In the genomic region with DNA sequence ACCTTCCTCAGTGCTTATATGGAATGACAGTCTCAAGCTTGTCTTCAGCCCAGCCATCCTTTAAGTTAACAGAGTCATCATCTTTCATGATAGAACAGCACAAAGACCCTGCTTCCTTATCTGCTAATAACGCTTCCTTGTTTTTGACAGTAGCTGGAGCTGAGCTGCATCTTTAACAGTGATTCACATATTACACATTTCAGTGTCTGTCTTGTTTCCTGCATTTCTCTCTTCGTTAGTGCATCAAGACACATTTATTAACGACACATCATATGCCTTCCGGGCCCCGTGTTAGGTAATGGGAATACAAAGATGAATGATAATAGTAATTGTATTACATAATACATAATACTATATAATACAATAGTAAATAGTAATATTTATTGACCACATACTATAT, we compare ENCODE assay signal across 22 cellular contexts. TPM values are rescaled to one million over a fixed set of nuclear protein-coding genes. Genes with fewer than 3 reads are reported as not detected.
DNase-seq lines count a peak whose midpoint lies in the region; ATAC-seq, FAIRE-seq and TF ChIP-seq lines count a peak whose summit lies in the region.
"Had no signal": no experiment of that assay in that cellular context is flagged by ENCODE, and none has a peak within 500 bp of the region (broad histone marks: within the 10 kb centered on the region; RNA-seq: fewer than 3 reads in every experiment).

No MANE protein-coding gene starts in this region.

- TF ChIP-seq CTCF in brain microvascular endothelial cell (IDR thresholded peaks at IDR 0.05; ENCODE audit: low read depth, low read length, missing control alignments), result no peak
- TF ChIP-seq CTCF in keratinocyte (optimal IDR thresholded peaks at IDR 0.05 in 1 of 3, IDR thresholded peaks at IDR 0.05 in 1 of 3, conservative IDR thresholded peaks at IDR 0.05 in 1 of 3; ENCODE audit: extremely low read depth in 1 of 3, insufficient read depth in 2 of 3, low read length in 3 of 3), result no peak

- in situ Hi-C loops in Caki2 (cut with HindIII; ENCODE audit: low pct_unique_long_range_greater_than_20kb, low sequenced_read_pairs), result loop anchor here (10.0 kb wide), 1 partner anchor 47 kb away; no protein-coding TSS in a partner anchor
- in situ Hi-C loops in brain microvascular endothelial cell (cut with HindIII; ENCODE audit: low pct_ligation_motif_present, low sequenced_read_pairs), result no loop called here

- H4K20me1 ChIP-seq in keratinocyte (ENCODE audit: control insufficient read depth, extremely low read depth, insufficient read depth, low read length), result no peaks in the 10 kb centered on the region

- ATAC-seq in GM21526 (IDR thresholded peaks at IDR 0.05; ENCODE audit: low FRiP score, unreplicated experiment), result no peak
- ATAC-seq: activated CD8-positive, alpha-beta T cell treated with anti-CD3 and anti-CD28 coated beads, Interleukin-2, amount 10 ng/mL, durations not matched to agents 7 days and 5 days; activated T-cell treated with anti-CD3 and anti-CD28 coated beads, Interleukin-2, amount 50 U/mL, for 4 hours; heart left ventricle; T-cell; WTC11 had no signal

- peaks cover 65% of the 10 kb centered on the region for H3K4me1 ChIP-seq in keratinocyte (ENCODE audit: control insufficient read depth, extremely low read depth, insufficient read depth, low read length)
- no peaks in the 10 kb centered on the region; the same call in 1 of the 2 replicates for H3K4me1 ChIP-seq in SJCRH30
- H3K4me1 ChIP-seq: spleen had no signal

- dilution Hi-C loops in keratinocyte (cut with MboI; ENCODE audit: extremely low pct_ligation_motif_present, low sequenced_read_pairs), result no loop called here

- peaks cover 14% of the 10 kb centered on the region for H3K79me2 ChIP-seq in keratinocyte (ENCODE audit: control insufficient read depth, insufficient read depth, low read length)

- H3K36me3 ChIP-seq in brain microvascular endothelial cell (replicated peaks), result no peaks in the 10 kb centered on the region
- H3K36me3 ChIP-seq in keratinocyte (ENCODE audit: control insufficient read depth in 2 of 2, extremely low read depth in 1 of 2, insufficient read depth in 2 of 2, low read length in 2 of 2), result no peaks in the 10 kb centered on the region
- no peaks in the 10 kb centered on the region for H3K36me3 ChIP-seq in SJCRH30
- H3K36me3 ChIP-seq: esophagus squamous epithelium, heart left ventricle, spleen, uterus had no signal

- FAIRE-seq in keratinocyte (lab: Jason Lieb, UNC), result peak; percentile 98
- FAIRE-seq: HTR-8/SVneo, islet of Langerhans had no signal

- H3K4me3 ChIP-seq in brain microvascular endothelial cell (ENCODE audit: low read depth, low read length) (no peak overlapping the region), keratinocyte (ENCODE audit: control insufficient read depth in 2 of 3, extremely low read depth in 1 of 3, insufficient read depth in 2 of 3, low read depth in 1 of 3, low read length in 3 of 3) (no peak overlapping the region), SJCRH30 (no peak overlapping the region)
- H3K4me3 ChIP-seq: dorsolateral prefrontal cortex, esophagus squamous epithelium, heart left ventricle, spleen, uterus had no signal

- H3K9me1 ChIP-seq in keratinocyte (ENCODE audit: control insufficient read depth, extremely low read depth, insufficient read depth, low read length), result no peaks in the 10 kb centered on the region

- H3K27ac ChIP-seq in brain microvascular endothelial cell (peak overlapping the region; percentile 75), keratinocyte (ENCODE audit: control insufficient read depth, insufficient read depth, low read length) (peak overlapping the region; percentile 95), SJCRH30 (no peak overlapping the region)
- H3K27ac ChIP-seq: dorsolateral prefrontal cortex, esophagus squamous epithelium, heart left ventricle, spleen, uterus had no signal

- H3K9me3 ChIP-seq in keratinocyte (ENCODE audit: control insufficient read depth, low read depth, low read length) (no peaks in the 10 kb centered on the region), SJCRH30 (replicated peaks) (0 out of 2 replicates have a peak, but pooled peaks cover 2% of the 10 kb centered on the region)
- H3K9me3 ChIP-seq: esophagus squamous epithelium, heart left ventricle, spleen, uterus had no signal

- H3K9ac ChIP-seq in keratinocyte (ENCODE audit: control insufficient read depth, extremely low read depth, insufficient read depth, low read length), result peak overlapping the region; percentile 51

- DNase-seq in Caki2 (ENCODE audit: low read depth) (peak; percentile 72), NCI-H69 (lab: John Stamatoyannopoulos, UW) (peak; percentile 59), brain microvascular endothelial cell (peak; percentile 68), keratinocyte (ENCODE audit: low read depth, low spot score) (peak; percentile 77), SJCRH30 (no peak), NCI-H2227 treated with DMSO at 0.1 percent for 48 hours (lab: John Stamatoyannopoulos, UW) (no peak), SW480 (ENCODE audit: low spot score) (no peak)
- DNase-seq: activated CD8-positive, alpha-beta T cell treated with anti-CD3 and anti-CD28 coated beads, Interleukin-2, amount 10 ng/mL, durations not matched to agents 7 days and 5 days; activated T-cell treated with anti-CD3 and anti-CD28 coated beads, Interleukin-2, amount 50 U/mL, for 4 hours; dorsolateral prefrontal cortex; esophagus squamous epithelium; heart left ventricle; NCI-H1417 treated with DMSO at 0.1 percent for 48 hours; nephron progenitor cell; RPMI8226; spleen; T-cell; uterus had no signal

- H3K4me2 ChIP-seq in keratinocyte (ENCODE audit: control insufficient read depth, extremely low read depth, insufficient read depth, low read depth, low read length), result peak overlapping the region; percentile 58

- no peak overlapping the region for H2AFZ ChIP-seq in keratinocyte (ENCODE audit: control insufficient read depth, low read length)

- no peaks in the 10 kb centered on the region for H3K27me3 ChIP-seq in brain microvascular endothelial cell (replicated peaks)
- H3K27me3 ChIP-seq in keratinocyte (ENCODE audit: control insufficient read depth, extremely low read depth, insufficient read depth, low read length), result no peaks in the 10 kb centered on the region
- no peaks in the 10 kb centered on the region for H3K27me3 ChIP-seq in SJCRH30
- H3K27me3 ChIP-seq: dorsolateral prefrontal cortex, esophagus squamous epithelium, heart left ventricle, spleen, uterus had no signal

RNA-seq across cellular contexts. Expression of a gene that starts 30.2 kb away (rescaled TPM):
- total RNA-seq in Caki2 (2014; rRNA removed; shearing (Covaris generic); ENCODE audit: low replicate concordance), result not detected in 2 replicates
- polyA plus RNA-seq in keratinocyte, result 0.02 to 0.04 TPM in 2 of 3 replicates, not detected in the other
- polyA plus RNA-seq in keratinocyte (2011; ENCODE audit: low read depth), result 0.10 TPM
- polyA plus RNA-seq in keratinocyte (2011; cell fraction: cytosol; rRNA removed), result under 0.01 and 0.02 TPM in 2 replicates
- polyA plus RNA-seq in keratinocyte (2011; cell fraction: nucleus; rRNA removed), result 0.04 and 0.09 TPM in 2 replicates
- 0.01 TPM in 1 of 2 replicates, not detected in the other for polyA plus RNA-seq in keratinocyte (2012; ENCODE audit: low replicate concordance)
- polyA minus RNA-seq in keratinocyte, result 0.62 TPM in 1 of 3 replicates, not detected in the others
- not detected for polyA minus RNA-seq in keratinocyte (2011; cell fraction: cytosol; rRNA and poly(A)+ RNA removed)
- not detected in 2 replicates for polyA minus RNA-seq in keratinocyte (2011; cell fraction: nucleus; rRNA and poly(A)+ RNA removed)
- 36.3 and 36.6 TPM in 2 replicates for total RNA-seq in SJCRH30 (2014; rRNA removed; shearing (Covaris generic))
- total RNA-seq: activated CD8-positive, alpha-beta T cell treated with anti-CD3 and anti-CD28 coated beads, Interleukin-2, amount 10 ng/mL, durations not matched to agents 7 days and 5 days had no signal

RNA-seq across cellular contexts. Expression of a gene that starts 46.0 kb away (rescaled TPM):
- total RNA-seq in Caki2 (2014; rRNA removed; shearing (Covaris generic); ENCODE audit: low replicate concordance), result 24.6 and 46.8 TPM in 2 replicates
- 14.5 to 29.2 TPM (median 15.8 TPM) in 3 replicates for polyA plus RNA-seq in keratinocyte
- 9.2 TPM for polyA plus RNA-seq in keratinocyte (2011; ENCODE audit: low read depth)
- polyA plus RNA-seq in keratinocyte (2011; cell fraction: cytosol; rRNA removed), result 14.1 and 21.0 TPM in 2 replicates
- polyA plus RNA-seq in keratinocyte (2011; cell fraction: nucleus; rRNA removed), result 8.6 and 9.8 TPM in 2 replicates
- polyA plus RNA-seq in keratinocyte (2012; ENCODE audit: low replicate concordance), result 16.2 and 34.7 TPM in 2 replicates
- 3.4 to 4.5 TPM (median 4.2 TPM) in 3 replicates for polyA minus RNA-seq in keratinocyte
- 6.5 TPM for polyA minus RNA-seq in keratinocyte (2011; cell fraction: cytosol; rRNA and poly(A)+ RNA removed)
- polyA minus RNA-seq in keratinocyte (2011; cell fraction: nucleus; rRNA and poly(A)+ RNA removed), result 1.4 and 4.9 TPM in 2 replicates
- total RNA-seq in SJCRH30 (2014; rRNA removed; shearing (Covaris generic)), result 0.36 and 0.41 TPM in 2 replicates
- total RNA-seq: T-cell had no signal

Comparison
In these comparisons a context has a peak if more than half of its experiments do, and no peak if none do; other contexts are left out.
1. DNase-seq: peak in Caki2 (single experiment), NCI-H69 (single experiment), brain microvascular endothelial cell (single experiment) and keratinocyte (single experiment); none in SJCRH30 (0 of 2), NCI-H2227 treated with DMSO at 0.1 percent for 48 hours (single experiment) and SW480 (single experiment).
2. RNA of a gene that starts 30.2 kb away (total RNA-seq): 36.3 to 36.6 TPM in SJCRH30; not detected in Caki2; every median in the first group is over 10 times any median in the second.
3. RNA of a gene that starts 46.0 kb away (total RNA-seq): 24.6 to 46.8 TPM in Caki2; 0.36 to 0.41 TPM in SJCRH30; every median in the first group is over 10 times any median in the second.